9 cellular contexts compared by ENCODE assay signal in genomic region chr18:11994346-11994707, GRCh38. TPM values are rescaled to one million over a fixed set of nuclear protein-coding genes. Genes with fewer than 3 reads are reported as not detected.
A peak's percentile ranks its signal among the peaks of the same experiment; 100 is the strongest.
DNase-seq lines count a peak whose midpoint lies in the region; ATAC-seq, FAIRE-seq and TF ChIP-seq lines count a peak whose summit lies in the region.
"Had no signal": no experiment of that assay in that cellular context is flagged by ENCODE, and none has a peak within 500 bp of the region (broad histone marks: within the 10 kb centered on the region; RNA-seq: fewer than 3 reads in every experiment).

No MANE protein-coding gene starts in this region.

- H3K27ac Mint-ChIP-seq in endothelial cell (ENCODE audit: unreplicated experiment) = peak overlapping the region; percentile 48

- peaks cover 4% of the 10 kb centered on the region for H3K36me3 ChIP-seq in lower lobe of right lung

- no peak overlapping the region for H3K4me3 ChIP-seq in lower lobe of right lung

- no peaks in the 10 kb centered on the region for H3K9me3 ChIP-seq in lower lobe of right lung

- H3K27me3 ChIP-seq in lower lobe of right lung (ENCODE audit: low read depth) = no peaks in the 10 kb centered on the region

- peaks cover 19% of the 10 kb centered on the region for H3K27me3 Mint-ChIP-seq in endothelial cell (ENCODE audit: unreplicated experiment)
- H3K27me3 Mint-ChIP-seq: naive thymus-derived CD4-positive, alpha-beta T cell had no signal

- peaks cover 51% of the 10 kb centered on the region for H3K4me1 Mint-ChIP-seq in endothelial cell (ENCODE audit: unreplicated experiment)

- peak; percentile 66 to 71 for ATAC-seq in lower lobe of right lung
- no peak for ATAC-seq in GM18907 (IDR thresholded peaks at IDR 0.05; ENCODE audit: unreplicated experiment)
- no peak for ATAC-seq in GM18870 (IDR thresholded peaks at IDR 0.05; ENCODE audit: unreplicated experiment)

- DNase-seq in HT-29 (ENCODE audit: low spot score) = peak; percentile 49
- DNase-seq in endothelial cell (ENCODE audit: low spot score) = no peak
- DNase-seq in lower lobe of right lung = peak; percentile 61
- DNase-seq in urothelium cell line (ENCODE audit: low spot score) = peak; percentile 43
- DNase-seq in hypothalamus (lab: John Stamatoyannopoulos, UW) = no peak
- DNase-seq: naive thymus-derived CD4-positive, alpha-beta T cell; SHP77 treated with DMSO at 0.1 percent for 48 hours had no signal

- H3K4me1 ChIP-seq in lower lobe of right lung = peaks cover 32% of the 10 kb centered on the region

- TF ChIP-seq CTCF in endothelial cell (IDR thresholded peaks at IDR 0.05; ENCODE audit: unreplicated experiment) (no peak), lower lobe of right lung (IDR thresholded peaks at IDR 0.05) (no peak)

- H3K27ac ChIP-seq in lower lobe of right lung = peak overlapping the region; percentile 59

- intact Hi-C loops in lower lobe of right lung (cut with DNase I) = no loop called here

- H3K9me3 Mint-ChIP-seq in endothelial cell (ENCODE audit: unreplicated experiment) = no peaks in the 10 kb centered on the region
- H3K9me3 Mint-ChIP-seq: naive thymus-derived CD4-positive, alpha-beta T cell had no signal

- peak overlapping the region; percentile 63 for H3K4me3 Mint-ChIP-seq in endothelial cell (ENCODE audit: unreplicated experiment)
- H3K4me3 Mint-ChIP-seq: naive thymus-derived CD4-positive, alpha-beta T cell had no signal

- H3K36me3 Mint-ChIP-seq in endothelial cell (ENCODE audit: low read depth, unreplicated experiment) = no peaks in the 10 kb centered on the region
- H3K36me3 Mint-ChIP-seq: naive thymus-derived CD4-positive, alpha-beta T cell had no signal

- peak; percentile 70 for FAIRE-seq in urothelium cell line (lab: Jason Lieb, UNC)

RNA-seq across cellular contexts. Expression of gene IMPA2, which starts 13.0 kb away (rescaled TPM):
- total RNA-seq in HT-29 (2014; rRNA removed; shearing (Covaris generic)) = 88.6 and 89.2 TPM in 2 replicates
- 24.1 TPM for total RNA-seq in endothelial cell (ENCODE audit: unreplicated experiment)
- total RNA-seq in lower lobe of right lung = 54.2 TPM

Comparison
In these comparisons a context has a peak if more than half of its experiments do, and no peak if none do; other contexts are left out.
1. DNase-seq: peak in HT-29 (single experiment), lower lobe of right lung (single experiment) and urothelium cell line (single experiment); none in endothelial cell (single experiment) and hypothalamus (0 of 51).
2. ATAC-seq: peak in lower lobe of right lung (2 of 2); none in GM18907 (single experiment) and GM18870 (single experiment).